Comparison of ENCODE assay signal across 16 cellular contexts in the genomic region with DNA sequence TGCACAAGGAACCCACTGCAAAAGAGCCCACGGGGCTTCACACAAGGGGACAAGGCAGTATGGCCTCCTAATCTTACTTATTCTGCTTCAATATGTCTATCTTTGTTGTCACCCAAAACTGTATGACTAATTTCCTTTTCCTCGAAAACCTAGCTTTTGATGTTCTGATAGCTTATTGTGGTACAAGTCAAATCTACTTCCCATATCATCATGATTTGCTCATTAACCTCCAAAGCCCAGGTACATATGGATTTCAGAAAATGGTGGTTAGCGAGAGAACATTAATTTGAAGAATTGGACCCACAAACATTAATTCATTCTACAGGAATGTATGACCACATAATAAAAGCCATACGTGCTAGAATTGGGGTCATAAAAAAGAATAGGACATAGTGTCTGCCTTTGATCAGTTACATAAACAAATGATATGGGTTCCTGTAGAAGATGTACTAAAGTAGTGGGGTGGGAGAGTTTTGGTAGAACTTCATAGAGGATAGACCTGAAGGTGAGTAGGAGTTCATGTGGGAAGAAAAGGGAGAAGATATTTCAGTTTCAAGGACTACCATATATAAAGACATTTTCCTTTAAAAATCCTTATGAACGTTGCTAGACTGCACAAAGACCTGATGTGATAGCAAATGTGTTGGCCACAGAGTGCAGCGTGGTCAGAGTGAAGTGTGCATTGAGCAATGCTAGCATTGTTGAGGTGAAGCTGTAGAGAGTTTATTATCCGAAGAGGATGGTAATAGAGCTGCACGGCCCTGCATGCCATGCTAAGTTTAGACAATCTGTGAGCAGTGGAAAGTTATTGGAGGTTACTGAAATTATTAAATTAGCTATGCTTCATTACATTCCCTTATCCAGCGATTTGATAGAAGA.
"Had no signal": no experiment of that assay in that cellular context is flagged by ENCODE, and none has a peak within 500 bp of the region (broad histone marks: within the 10 kb centered on the region; RNA-seq: fewer than 3 reads in every experiment).

No MANE protein-coding gene starts in this region.

- H3K9ac ChIP-seq: neural progenitor cell had no signal

- ATAC-seq: activated CD8-positive, alpha-beta T cell treated with anti-CD3 and anti-CD28 coated beads for 36 hours; activated T-cell treated with anti-CD3 and anti-CD28 coated beads, Interleukin-2, amount 50 U/mL, for 72 hours; heart left ventricle; WTC11 had no signal

- H3K4me3 ChIP-seq: esophagus squamous epithelium, heart left ventricle, neural progenitor cell, ovary, thoracic aorta had no signal

- H3K27me3 ChIP-seq: esophagus squamous epithelium, heart left ventricle, neural progenitor cell, ovary had no signal

- H3K36me3 ChIP-seq: esophagus squamous epithelium, heart left ventricle, neural progenitor cell, ovary, thoracic aorta had no signal

- DNase-seq: activated CD4-positive, alpha-beta T cell treated with anti-CD3 and anti-CD28 coated beads for 48 hours; activated CD8-positive, alpha-beta memory T cell treated with anti-CD3 and anti-CD28 coated beads, Interleukin-2, amount 50 U/mL, for 4 hours; activated CD8-positive, alpha-beta T cell treated with anti-CD3 and anti-CD28 coated beads for 36 hours; activated gamma-delta T cell treated with Interleukin-2 at 50 U/mL for 16 hours; activated T-cell treated with anti-CD3 and anti-CD28 coated beads, Interleukin-2, amount 50 U/mL, for 72 hours; amygdala; cortex of kidney; effector CD4-positive, alpha-beta T cell; esophagus squamous epithelium; heart left ventricle; immature natural killer cell; ovary; stimulated activated CD4-positive, alpha-beta T cell treated with anti-CD3 and anti-CD28 coated beads, Interleukin-1b, Interleukin-23, amount 100 ng/mL, for 48 hours had no signal

- H3K4me1 ChIP-seq: esophagus squamous epithelium, neural progenitor cell had no signal

- H3K4me2 ChIP-seq: neural progenitor cell had no signal

- H3K27ac ChIP-seq: esophagus squamous epithelium, heart left ventricle, neural progenitor cell, ovary, thoracic aorta had no signal

- H3K9me3 ChIP-seq: ovary, thoracic aorta had no signal

- H2AFZ ChIP-seq: neural progenitor cell had no signal
